In genomic region chr4:184263910-184264732, GRCh38 we compare ENCODE assay signal across 8 cellular contexts. TPM values are rescaled to one million over a fixed set of nuclear protein-coding genes. Genes with fewer than 3 reads are reported as not detected.
DNase-seq lines count a peak whose midpoint lies in the region; ATAC-seq and TF ChIP-seq lines count a peak whose summit lies in the region.

No MANE protein-coding gene starts in this region.

- no peaks in the 10 kb centered on the region for H3K4me1 ChIP-seq in lung (ENCODE audit: control insufficient read depth in 2 of 2, insufficient read depth in 2 of 2, low read length in 2 of 2)

- H3K4me3 ChIP-seq in AG09309 (ENCODE audit: control insufficient read depth, low read depth, low read length) (no peak overlapping the region), dorsolateral prefrontal cortex (peak overlapping the region in 11 of 59 donors; percentile 6 to 45 (median 19)), lung (no peak overlapping the region)

- H3K27me3 ChIP-seq in dorsolateral prefrontal cortex (no peaks in the 10 kb centered on the region), lung (ENCODE audit: control insufficient read depth, insufficient read depth) (no peaks in the 10 kb centered on the region)

- 22 to 27% methylated on average over 19 of the region's 19 CpGs for WGBS in lung, 2 donors

- peak; percentile 69 for DNase-seq in AG09309 (ENCODE audit: low read depth)
- DNase-seq in HPDE6-E6E7 (ENCODE audit: extremely low spot score) = peak; percentile 62
- DNase-seq in NCI-H82 treated with DMSO at 0.1 percent for 48 hours (lab: John Stamatoyannopoulos, UW; ENCODE audit: unreplicated experiment) = peak; percentile 79
- DNase-seq in activated CD4-positive, alpha-beta T cell treated with anti-CD3 and anti-CD28 coated beads, Interleukin-2, amount 50 U/mL, for 4 hours = peak; percentile 95 to 97
- DNase-seq in dorsolateral prefrontal cortex = peak; percentile 87 to 97 (median 94)
- peak; percentile 95 for DNase-seq in lung (ENCODE audit: low spot score)
- DNase-seq in stimulated activated CD8-positive, alpha-beta memory T cell treated with anti-CD3 and anti-CD28 coated beads, Interleukin-12 subunit alpha, Interleukin-12 subunit beta, amount 100 ng/mL, for 24 hours (ENCODE audit: extremely low read depth) = peak; percentile 90

- intact Hi-C loops in dorsolateral prefrontal cortex (cut with DNase I) = loop anchor here (1.0 to 10.0 kb wide), 8 partner anchors 131 to 741 kb away; partner anchors contain the start of genes CASP3 (in 2 of the 2), PRIMPOL (in 2 of the 2), CENPU (in 1 of the 2) and IRF2 (in 1 of the 2)

- peak; percentile 77 for TF ChIP-seq CTCF in AG09309 (IDR thresholded peaks at IDR 0.05; ENCODE audit: control insufficient read depth, insufficient read depth, low read depth, low read length, missing control alignments)
- TF ChIP-seq CTCF in dorsolateral prefrontal cortex (IDR thresholded peaks at IDR 0.05 in 54 of 56, conservative IDR thresholded peaks at IDR 0.05 in 2 of 56; ENCODE audit: low read depth in 1 of 56, partially characterized antibody in 56 of 56) = peak; percentile 90 to 99 (median 96)
- TF ChIP-seq CTCF in lung (IDR thresholded peaks at IDR 0.05; ENCODE audit: control extremely low read depth, extremely low read depth) = peak; percentile 94

- no peaks in the 10 kb centered on the region for H3K36me3 ChIP-seq in lung (ENCODE audit: control insufficient read depth in 2 of 2, insufficient read depth in 2 of 2, low read length in 2 of 2)

- H3K27ac ChIP-seq in dorsolateral prefrontal cortex (peak overlapping the region in 45 of 59 donors; percentile 8 to 86 (median 66)), lung (ENCODE audit: low read depth in 1 of 2, low read length in 1 of 2) (no peak overlapping the region)

- no peaks in the 10 kb centered on the region for H3K9me3 ChIP-seq in lung (ENCODE audit: control insufficient read depth in 2 of 2, insufficient read depth in 1 of 2, low read length in 1 of 2)

- ATAC-seq in GM19025 (IDR thresholded peaks at IDR 0.05; ENCODE audit: low read depth, unreplicated experiment) = peak; percentile 17
- ATAC-seq in lung (ENCODE audit: insufficient read depth, low FRiP score) = peak; percentile 81

RNA-seq across cellular contexts. Expression of gene ENPP6, which starts 46.4 kb away (rescaled TPM):
- total RNA-seq in dorsolateral prefrontal cortex (10 to 100 TPM in 35 of 120 experiments, 1 to 10 TPM in 85; 1.8 to 35.2 (median 8.0) TPM), lung (under 1 TPM; 0.11 to 0.37 TPM)
- polyA plus RNA-seq in lung = under 1 TPM; 0.02 to 0.09 TPM

Comparison
In these comparisons a context has a peak if more than half of its experiments do, and no peak if none do; other contexts are left out.
1. H3K27ac ChIP-seq: peak in dorsolateral prefrontal cortex (45 of 59); none in lung (0 of 2).
2. Peak in every context shown above with its lines, with median percentiles within 50 percentile points of each other: DNase-seq and CTCF ChIP-seq.